In genomic region chr9:16784002-16784401, GRCh38 we compare ENCODE assay signal across 19 cellular contexts.
"Had no signal": no experiment of that assay in that cellular context is flagged by ENCODE, and none has a peak within 500 bp of the region (broad histone marks: within the 10 kb centered on the region; RNA-seq: fewer than 3 reads in every experiment).

No MANE protein-coding gene starts in this region.

- H3K4me1 ChIP-seq: adrenal gland, heart right ventricle, psoas muscle, suprapubic skin had no signal

- H3K27ac ChIP-seq: adrenal gland, gastroesophageal sphincter, heart right ventricle, psoas muscle, suprapubic skin, transverse colon had no signal

- H3K27me3 Mint-ChIP-seq: activated CD4-positive, alpha-beta T cell treated with anti-CD3 and anti-CD28 coated beads for 36 hours; activated naive CD4-positive, alpha-beta T cell treated with anti-CD3 and anti-CD28 coated beads, Interleukin-2, amount 50 U/mL, for 24 hours; memory B cell; naive thymus-derived CD8-positive, alpha-beta T cell; stimulated activated naive CD8-positive, alpha-beta T cell treated with anti-CD3 and anti-CD28 coated beads, Interleukin-15, amount 100 ng/mL, for 72 hours had no signal

- DNase-seq: activated CD4-positive, alpha-beta T cell treated with anti-CD3 and anti-CD28 coated beads for 36 hours; activated CD4-positive, alpha-beta T cell treated with anti-CD3 and anti-CD28 coated beads, Interleukin-2, amount 50 U/mL, for 48 hours; activated gamma-delta T cell; adrenal gland; cerebellar nuclear complex; effector CD4-positive, alpha-beta T cell; heart right ventricle; naive thymus-derived CD8-positive, alpha-beta T cell; psoas muscle; right cardiac atrium; small intestine; stimulated activated CD4-positive, alpha-beta T cell treated with anti-CD3 and anti-CD28 coated beads, Interleukin-15, amount 100 ng/mL, for 24 hours; stimulated activated CD4-positive, alpha-beta T cell treated with anti-CD3 and anti-CD28 coated beads, Interleukin-2, amount 100 ng/mL, for 48 hours; stimulated activated naive CD8-positive, alpha-beta T cell treated with anti-CD3 and anti-CD28 coated beads, Interleukin-15, amount 100 ng/mL, for 72 hours; transverse colon had no signal

- H3K4me1 Mint-ChIP-seq: activated CD4-positive, alpha-beta T cell treated with anti-CD3 and anti-CD28 coated beads for 36 hours; activated naive CD4-positive, alpha-beta T cell treated with anti-CD3 and anti-CD28 coated beads, Interleukin-2, amount 50 U/mL, for 24 hours; memory B cell; stimulated activated naive CD8-positive, alpha-beta T cell treated with anti-CD3 and anti-CD28 coated beads, Interleukin-15, amount 100 ng/mL, for 72 hours had no signal

- H3K27me3 ChIP-seq: adrenal gland, gastroesophageal sphincter, heart right ventricle, suprapubic skin, transverse colon had no signal

- H3K4me3 ChIP-seq: adrenal gland, gastroesophageal sphincter, heart right ventricle, psoas muscle, suprapubic skin, transverse colon had no signal

- H3K9me3 ChIP-seq: adrenal gland, gastroesophageal sphincter, heart right ventricle, psoas muscle, suprapubic skin, transverse colon had no signal

- H3K4me3 Mint-ChIP-seq: activated CD4-positive, alpha-beta T cell treated with anti-CD3 and anti-CD28 coated beads for 36 hours; activated naive CD4-positive, alpha-beta T cell treated with anti-CD3 and anti-CD28 coated beads, Interleukin-2, amount 50 U/mL, for 24 hours; memory B cell; naive thymus-derived CD8-positive, alpha-beta T cell; stimulated activated naive CD8-positive, alpha-beta T cell treated with anti-CD3 and anti-CD28 coated beads, Interleukin-15, amount 100 ng/mL, for 72 hours had no signal

- H3K27ac Mint-ChIP-seq: activated CD4-positive, alpha-beta T cell treated with anti-CD3 and anti-CD28 coated beads for 36 hours; activated naive CD4-positive, alpha-beta T cell treated with anti-CD3 and anti-CD28 coated beads, Interleukin-2, amount 50 U/mL, for 24 hours; memory B cell; naive thymus-derived CD8-positive, alpha-beta T cell; stimulated activated naive CD8-positive, alpha-beta T cell treated with anti-CD3 and anti-CD28 coated beads, Interleukin-15, amount 100 ng/mL, for 72 hours had no signal

- H3K36me3 ChIP-seq: adrenal gland, heart right ventricle, suprapubic skin, transverse colon had no signal

- ATAC-seq: activated CD4-positive, alpha-beta T cell treated with anti-CD3 and anti-CD28 coated beads for 36 hours; gastroesophageal sphincter; heart right ventricle; naive thymus-derived CD8-positive, alpha-beta T cell; psoas muscle; right cardiac atrium; stimulated activated naive CD8-positive, alpha-beta T cell treated with anti-CD3 and anti-CD28 coated beads, Interleukin-15, amount 100 ng/mL, for 72 hours had no signal

- H3K36me3 Mint-ChIP-seq: activated naive CD4-positive, alpha-beta T cell treated with anti-CD3 and anti-CD28 coated beads, Interleukin-2, amount 50 U/mL, for 24 hours; memory B cell; naive thymus-derived CD8-positive, alpha-beta T cell had no signal
